In genomic region chr1:240122639-240123604, GRCh38 we compare ENCODE assay signal across 10 cellular contexts. TPM values are rescaled to one million over a fixed set of nuclear protein-coding genes. Genes with fewer than 3 reads are reported as not detected.
DNase-seq lines count a peak whose midpoint lies in the region; ATAC-seq and TF ChIP-seq lines count a peak whose summit lies in the region.
"Had no signal": no experiment of that assay in that cellular context is flagged by ENCODE, and none has a peak within 500 bp of the region (broad histone marks: within the 10 kb centered on the region; RNA-seq: fewer than 3 reads in every experiment).

No MANE protein-coding gene starts in this region.

- TF ChIP-seq CTCF in HFFc6 (IDR thresholded peaks at IDR 0.05) (no peak), ascending aorta (IDR thresholded peaks at IDR 0.05) (no peak)

- no peaks in the 10 kb centered on the region for H3K36me3 ChIP-seq in ascending aorta
- H3K36me3 ChIP-seq: Peyer's patch had no signal

- H3K4me1 Mint-ChIP-seq in HFFc6 (ENCODE audit: low read depth): peaks cover 57% of the 10 kb centered on the region
- H3K4me1 Mint-ChIP-seq in activated T-helper 17 cell treated with anti-CD3 and anti-CD28 coated beads, Interleukin-2, amount 50 U/mL, for 72 hours: no peaks in the 10 kb centered on the region

- ATAC-seq in activated T-helper 17 cell treated with anti-CD3 and anti-CD28 coated beads, Interleukin-2, amount 50 U/mL, for 72 hours (replicated peaks): no peak
- ATAC-seq in left ventricle myocardium superior: no peak
- ATAC-seq: activated CD8-positive, alpha-beta T cell treated with anti-CD3 and anti-CD28 coated beads for 36 hours had no signal

- peaks cover 53% of the 10 kb centered on the region for H3K36me3 Mint-ChIP-seq in HFFc6 (ENCODE audit: low read depth)
- no peaks in the 10 kb centered on the region for H3K36me3 Mint-ChIP-seq in activated T-helper 17 cell treated with anti-CD3 and anti-CD28 coated beads, Interleukin-2, amount 50 U/mL, for 72 hours (ENCODE audit: low read depth)

- H3K9me3 ChIP-seq in ascending aorta: no peaks in the 10 kb centered on the region
- H3K9me3 ChIP-seq: Peyer's patch had no signal

- DNase-seq in HFFc6 (no peak), NCI-H510A treated with DMSO at 0.1 percent for 48 hours (lab: John Stamatoyannopoulos, UW) (peak; percentile 80), globus pallidus (ENCODE audit: low spot score) (peak; percentile 55), pons (ENCODE audit: low spot score) (peak; percentile 46), left ventricle myocardium superior (no peak), RKO (ENCODE audit: low spot score) (no peak), ascending aorta (ENCODE audit: low spot score in 2 of 2) (no peak)
- DNase-seq: activated CD8-positive, alpha-beta T cell treated with anti-CD3 and anti-CD28 coated beads for 36 hours; Peyer's patch had no signal

- H3K9me3 Mint-ChIP-seq in HFFc6: no peaks in the 10 kb centered on the region
- H3K9me3 Mint-ChIP-seq in activated T-helper 17 cell treated with anti-CD3 and anti-CD28 coated beads, Interleukin-2, amount 50 U/mL, for 72 hours: no peaks in the 10 kb centered on the region

- 0 out of 2 replicates have a peak overlapping the region, but pooled peaks have one; percentile 15 for H3K4me3 Mint-ChIP-seq in HFFc6
- no peak overlapping the region for H3K4me3 Mint-ChIP-seq in activated T-helper 17 cell treated with anti-CD3 and anti-CD28 coated beads, Interleukin-2, amount 50 U/mL, for 72 hours
- H3K4me3 Mint-ChIP-seq: activated CD8-positive, alpha-beta T cell treated with anti-CD3 and anti-CD28 coated beads for 36 hours had no signal

- no peaks in the 10 kb centered on the region for H3K27me3 ChIP-seq in ascending aorta
- H3K27me3 ChIP-seq: Peyer's patch had no signal

- H3K27ac Mint-ChIP-seq in HFFc6: peak overlapping the region; percentile 77
- no peak overlapping the region for H3K27ac Mint-ChIP-seq in activated T-helper 17 cell treated with anti-CD3 and anti-CD28 coated beads, Interleukin-2, amount 50 U/mL, for 72 hours
- H3K27ac Mint-ChIP-seq: activated CD8-positive, alpha-beta T cell treated with anti-CD3 and anti-CD28 coated beads for 36 hours had no signal

- no peak overlapping the region for H3K4me3 ChIP-seq in ascending aorta
- H3K4me3 ChIP-seq: Peyer's patch had no signal

- intact Hi-C loops in left ventricle myocardium superior (cut with micrococcal nuclease): no loop called here
- intact Hi-C loops in ascending aorta (cut with DNase I): no loop called here

- no peak overlapping the region for H3K27ac ChIP-seq in ascending aorta
- H3K27ac ChIP-seq: Peyer's patch had no signal

- no peaks in the 10 kb centered on the region; the same call in 1 of the 2 replicates for H3K27me3 Mint-ChIP-seq in HFFc6 (ENCODE audit: insufficient read depth)
- no peaks in the 10 kb centered on the region for H3K27me3 Mint-ChIP-seq in activated T-helper 17 cell treated with anti-CD3 and anti-CD28 coated beads, Interleukin-2, amount 50 U/mL, for 72 hours
- H3K27me3 Mint-ChIP-seq: activated CD8-positive, alpha-beta T cell treated with anti-CD3 and anti-CD28 coated beads for 36 hours had no signal

- H3K4me1 ChIP-seq in ascending aorta: no peaks in the 10 kb centered on the region
- H3K4me1 ChIP-seq: Peyer's patch had no signal

RNA-seq across cellular contexts. Expression of gene FMN2, which starts 31.2 kb away (rescaled TPM):
- total RNA-seq in HFFc6 (2021; fragmentation: NEBNext Ultra II Directional; extraction: Animal tissue kit (Norgen Biotek cat#: 25700)): 100 to 1,000 TPM in 2 of 6 experiments, 10 to 100 TPM in 4; 82.6 to 115 (median 96.4) TPM
- total RNA-seq in activated T-helper 17 cell treated with anti-CD3 and anti-CD28 coated beads, Interleukin-2, amount 50 U/mL, for 72 hours: not detected
- total RNA-seq in left ventricle myocardium superior (not detected), ascending aorta (not detected)
- total RNA-seq: activated CD8-positive, alpha-beta T cell treated with anti-CD3 and anti-CD28 coated beads for 36 hours had no signal

Comparison
In these comparisons a context has a peak if more than half of its experiments do, and no peak if none do; other contexts are left out.
1. DNase-seq: peak in NCI-H510A treated with DMSO at 0.1 percent for 48 hours (single experiment), globus pallidus (single experiment) and pons (single experiment); none in HFFc6 (single experiment), left ventricle myocardium superior (single experiment), RKO (single experiment) and ascending aorta (0 of 2).
2. RNA of gene FMN2, which starts 31.2 kb away (total RNA-seq): 82.6 to 115 TPM in HFFc6; not detected in left ventricle myocardium superior (single experiment), not detected in activated T-helper 17 cell treated with anti-CD3 and anti-CD28 coated beads, Interleukin-2, amount 50 U/mL, for 72 hours and not detected in ascending aorta (single experiment); every median in the first group is over 10 times any median in the second.